In genomic region chr13:71968025-71968424, GRCh38 we compare ENCODE assay signal across 2 cellular contexts.
TF ChIP-seq lines count a peak whose summit lies in the region.

No MANE protein-coding gene starts in this region.

TF ChIP-seq in SK-N-SH, 30 proteins besides CTCF, POLR2A, EP300 and RAD21 (continued from another document):
- TF ChIP-seq YY1 (IDR thresholded peaks at IDR 0.05; ENCODE audit: low read depth) (no peak), JUND (IDR thresholded peaks at IDR 0.05) (no peak), PBX3 (IDR thresholded peaks at IDR 0.05) (no peak), FOXJ3 (CRISPR knock-in tag; IDR thresholded peaks at IDR 0.05) (no peak), NFIC (IDR thresholded peaks at IDR 0.05; ENCODE audit: borderline replicate concordance) (no peak), RFX5 (IDR thresholded peaks at IDR 0.05; ENCODE audit: low read length) (no peak), MXI1 (IDR thresholded peaks at IDR 0.05; ENCODE audit: low read depth, low read length) (no peak), REST (IDR thresholded peaks at IDR 0.05; ENCODE audit: low read depth, low read length) (no peak), MAX (IDR thresholded peaks at IDR 0.05; ENCODE audit: low read depth) (no peak), FOXM1 (IDR thresholded peaks at IDR 0.05; ENCODE audit: low read depth) (no peak), USF2 (IDR thresholded peaks at IDR 0.05; ENCODE audit: borderline replicate concordance, low read depth, low read length) (no peak), POLR2AphosphoS5 (IDR thresholded peaks at IDR 0.05; ENCODE audit: low read depth, low read length) (no peak), ZBTB33 (IDR thresholded peaks at IDR 0.05; ENCODE audit: borderline replicate concordance, low read depth) (no peak), IRF3 (IDR thresholded peaks at IDR 0.05; ENCODE audit: low read depth, low read length) (no peak), RCOR1 (IDR thresholded peaks at IDR 0.05; ENCODE audit: low read length) (no peak)
TF ChIP-seq in SK-N-SH: peak in this region for 0.

TF ChIP-seq in SK-N-SH treated with all-trans-retinoic acid at 6 μM for 48 hours, 23 proteins besides CTCF, POLR2A, EP300 and RAD21:
- no peak for TF ChIP-seq ZC3H10 (CRISPR knock-in tag; IDR thresholded peaks at IDR 0.05)
- no peak for TF ChIP-seq TOX (CRISPR knock-in tag; IDR thresholded peaks at IDR 0.05; ENCODE audit: borderline replicate concordance)
- TF ChIP-seq BACH2 (CRISPR knock-in tag; IDR thresholded peaks at IDR 0.05; ENCODE audit: borderline replicate concordance), result no peak
- TF ChIP-seq ZNF8 (CRISPR knock-in tag; IDR thresholded peaks at IDR 0.05), result no peak
- TF ChIP-seq CSRNP3 (CRISPR knock-in tag; IDR thresholded peaks at IDR 0.05), result no peak
- no peak for TF ChIP-seq TSHZ2 (CRISPR knock-in tag; IDR thresholded peaks at IDR 0.05)
- no peak for TF ChIP-seq OSR1 (CRISPR knock-in tag; IDR thresholded peaks at IDR 0.05)
- TF ChIP-seq CREB5 (CRISPR knock-in tag; IDR thresholded peaks at IDR 0.05; ENCODE audit: low read depth), result no peak
- TF ChIP-seq ARNTL (CRISPR knock-in tag; IDR thresholded peaks at IDR 0.05; ENCODE audit: borderline replicate concordance, low read depth), result no peak
- no peak for TF ChIP-seq ZNF565 (CRISPR knock-in tag; conservative IDR thresholded peaks at IDR 0.05; ENCODE audit: low read depth)
- no peak for TF ChIP-seq ZFP3 (CRISPR knock-in tag; IDR thresholded peaks at IDR 0.05)
- TF ChIP-seq ESRRG (CRISPR knock-in tag; IDR thresholded peaks at IDR 0.05), result no peak
- no peak for TF ChIP-seq ZNF70 (CRISPR knock-in tag; IDR thresholded peaks at IDR 0.05)
- no peak for TF ChIP-seq PATZ1 (CRISPR knock-in tag; IDR thresholded peaks at IDR 0.05; ENCODE audit: borderline replicate concordance)
- TF ChIP-seq ISL1 (CRISPR knock-in tag; IDR thresholded peaks at IDR 0.05), result no peak
